11 cellular contexts compared by ENCODE assay signal in the genomic region with DNA sequence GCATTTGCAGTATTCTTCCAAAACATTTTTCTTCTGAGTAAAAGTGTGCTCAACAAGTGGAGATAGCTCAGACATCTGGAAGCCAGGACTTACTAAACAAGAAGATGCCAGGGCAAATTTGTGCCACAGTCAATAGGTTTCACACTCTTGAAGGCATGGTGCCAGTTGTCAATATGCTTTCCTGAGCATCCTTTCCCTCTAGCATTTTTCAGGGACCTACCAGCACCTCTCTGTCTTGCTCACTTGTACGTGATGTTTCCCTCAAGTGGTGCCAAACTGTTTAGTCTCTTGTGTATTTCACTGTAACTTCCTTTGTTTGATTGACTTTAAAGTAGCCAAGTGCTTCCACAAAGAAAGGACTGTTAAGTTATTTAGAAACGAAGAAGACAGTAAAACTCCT.
DNase-seq lines count a peak whose midpoint lies in the region; ATAC-seq, FAIRE-seq and TF ChIP-seq lines count a peak whose summit lies in the region.
"Had no signal": no experiment of that assay in that cellular context is flagged by ENCODE, and none has a peak within 500 bp of the region (broad histone marks: within the 10 kb centered on the region; RNA-seq: fewer than 3 reads in every experiment).

No MANE protein-coding gene starts in this region.

- H3K4me3 ChIP-seq in heart left ventricle (no peak overlapping the region), endothelial cell of umbilical vein (replicated peaks in 1 of 3; ENCODE audit: insufficient read depth in 1 of 3, low read depth in 1 of 3, low read length in 3 of 3) (peak overlapping the region in 2 of 3 experiments; percentile 16 to 38)

- H3K36me3 Mint-ChIP-seq in T-helper 17 cell (ENCODE audit: low read depth), result peaks cover 2% of the 10 kb centered on the region

- H3K79me2 ChIP-seq in endothelial cell of umbilical vein (ENCODE audit: control insufficient read depth, insufficient read depth, low read length), result peaks cover 94% of the 10 kb centered on the region

- no peak for TF ChIP-seq POLR2A in heart left ventricle (IDR thresholded peaks at IDR 0.05)
- TF ChIP-seq POLR2A in endothelial cell of umbilical vein (IDR thresholded peaks at IDR 0.05; ENCODE audit: low read depth, low read length), result no peak

- H3K4me1 Mint-ChIP-seq in T-helper 17 cell, result peaks cover 66% of the 10 kb centered on the region
- peaks cover 71% of the 10 kb centered on the region for H3K4me1 Mint-ChIP-seq in stimulated activated naive CD8-positive, alpha-beta T cell treated with anti-CD3 and anti-CD28 coated beads, Interleukin-15, amount 100 ng/mL, for 72 hours

- H3K27ac ChIP-seq in heart left ventricle (peak overlapping the region in 10 of 12 donors; percentile 3 to 54 (median 26)), endothelial cell of umbilical vein (ENCODE audit: insufficient read depth, low read depth, low read length) (peak overlapping the region; percentile 80)

- H3K9ac ChIP-seq in endothelial cell of umbilical vein (replicated peaks; ENCODE audit: extremely low read depth, insufficient read depth, low read length), result peak overlapping the region; percentile 56

- POLR2A ChIA-PET in endothelial cell of umbilical vein (lab: Charles Lee), result no interaction called here

- H3K27me3 ChIP-seq in heart left ventricle (no peaks in the 10 kb centered on the region), endothelial cell of umbilical vein (ENCODE audit: control insufficient read depth in 2 of 2, insufficient read depth in 2 of 2, low read length in 2 of 2) (no peaks in the 10 kb centered on the region)

- no peak overlapping the region for H2AFZ ChIP-seq in endothelial cell of umbilical vein (ENCODE audit: low read depth, low read length)

- H4K20me1 ChIP-seq in endothelial cell of umbilical vein (replicated peaks; ENCODE audit: control insufficient read depth, extremely low read depth, insufficient read depth, low read length), result no peaks in the 10 kb centered on the region

- CTCF ChIA-PET in endothelial cell of umbilical vein (lab: Charles Lee), result interaction anchor here (1.3 to 2.3 kb wide), 3 partner anchors 13 to 106 kb away, joined by 3 to 9 read pairs (median 5); no protein-coding TSS in a partner anchor

- H3K4me2 ChIP-seq in endothelial cell of umbilical vein (ENCODE audit: insufficient read depth, low read length), result peak overlapping the region; percentile 81

- H3K9me3 ChIP-seq in heart left ventricle, result no peaks in the 10 kb centered on the region
- no peaks in the 10 kb centered on the region for H3K9me3 ChIP-seq in T-helper 17 cell (ENCODE audit: control insufficient read depth, low read length, poor library complexity, severe bottlenecking)
- H3K9me3 ChIP-seq in endothelial cell of umbilical vein (replicated peaks; ENCODE audit: control insufficient read depth, insufficient read depth, low read length), result no peaks in the 10 kb centered on the region

- no peak for FAIRE-seq in endothelial cell of umbilical vein (lab: Jason Lieb, UNC)

- H3K9me1 ChIP-seq in endothelial cell of umbilical vein (replicated peaks; ENCODE audit: control insufficient read depth, extremely low read depth, insufficient read depth, low read length), result no peaks in the 10 kb centered on the region

- H3K4me1 ChIP-seq in heart left ventricle, result peaks cover 9 to 92% (median 32%) of the 10 kb centered on the region in 12 donors
- H3K4me1 ChIP-seq in endothelial cell of umbilical vein (ENCODE audit: control insufficient read depth, extremely low read depth, insufficient read depth, low read length), result peaks cover 87% of the 10 kb centered on the region

- dilution Hi-C loops in endothelial cell of umbilical vein (cut with MboI; ENCODE audit: extremely low pct_ligation_motif_present, low sequenced_read_pairs), result loop anchor here (25.0 kb wide), 1 partner anchor 197 kb away; a partner anchor contains a TSS

- peak overlapping the region; percentile 41 for H3K4me3 Mint-ChIP-seq in T-helper 17 cell
- H3K4me3 Mint-ChIP-seq in stimulated activated naive CD8-positive, alpha-beta T cell treated with anti-CD3 and anti-CD28 coated beads, Interleukin-15, amount 100 ng/mL, for 72 hours, result peak overlapping the region; percentile 75 to 87

- no peak for ATAC-seq in heart left ventricle
- ATAC-seq in T-helper 17 cell, result no peak
- ATAC-seq in stimulated activated naive CD8-positive, alpha-beta T cell treated with anti-CD3 and anti-CD28 coated beads, Interleukin-15, amount 100 ng/mL, for 72 hours, result no peak
- ATAC-seq in HG03045 (IDR thresholded peaks at IDR 0.05; ENCODE audit: unreplicated experiment), result no peak

- no peaks in the 10 kb centered on the region for H3K9me3 Mint-ChIP-seq in stimulated activated naive CD8-positive, alpha-beta T cell treated with anti-CD3 and anti-CD28 coated beads, Interleukin-15, amount 100 ng/mL, for 72 hours

- DNase-seq in heart left ventricle (no peak), cardiac septum (ENCODE audit: low spot score) (no peak), T-helper 17 cell (no peak), endothelial cell of umbilical vein (ENCODE audit: low read depth, low spot score) (peak; percentile 79), NCI-H2029 (lab: John Stamatoyannopoulos, UW) (no peak)
- no peak for DNase-seq in stimulated activated naive CD8-positive, alpha-beta T cell treated with anti-CD3 and anti-CD28 coated beads, Interleukin-15, amount 100 ng/mL, for 72 hours
- no peak for DNase-seq in activated CD4-positive, CD25-positive, alpha-beta regulatory T cell treated with anti-CD3 and anti-CD28 coated beads, Interleukin-2, amount 50 U/mL, for 72 hours
- DNase-seq: central memory CD4-positive, alpha-beta T cell; mesendoderm; SHP77 treated with DMSO at 0.1 percent for 48 hours had no signal

- H3K27ac Mint-ChIP-seq in T-helper 17 cell, result peak overlapping the region; percentile 98
- peak overlapping the region; percentile 6 to 63 for H3K27ac Mint-ChIP-seq in stimulated activated naive CD8-positive, alpha-beta T cell treated with anti-CD3 and anti-CD28 coated beads, Interleukin-15, amount 100 ng/mL, for 72 hours

- no peaks in the 10 kb centered on the region for H3K27me3 Mint-ChIP-seq in T-helper 17 cell
- no peaks in the 10 kb centered on the region for H3K27me3 Mint-ChIP-seq in stimulated activated naive CD8-positive, alpha-beta T cell treated with anti-CD3 and anti-CD28 coated beads, Interleukin-15, amount 100 ng/mL, for 72 hours

- H3K36me3 ChIP-seq in heart left ventricle, result no peaks in the 10 kb centered on the region
- H3K36me3 ChIP-seq in endothelial cell of umbilical vein (ENCODE audit: control insufficient read depth in 2 of 2, extremely low read depth in 1 of 2, insufficient read depth in 2 of 2, low read length in 2 of 2), result peaks cover 5 to 6% of the 10 kb centered on the region in 2 experiments

- no peak for TF ChIP-seq CTCF in heart left ventricle (IDR thresholded peaks at IDR 0.05)
- no peak for TF ChIP-seq CTCF in endothelial cell of umbilical vein (IDR thresholded peaks at IDR 0.05; ENCODE audit: extremely low read depth in 1 of 2, insufficient read depth in 1 of 2, low read depth in 1 of 2, low read length in 2 of 2)

- WGBS in heart left ventricle, 4 donors, result 12 to 19% (median 14%) methylated on average over 2 of the region's 2 CpGs

- intact Hi-C loops in heart left ventricle (cut with DNase I) (loop anchor here in 3 of 10 donors (10.0 kb wide), 1 partner anchor 105 kb away; no protein-coding TSS in a partner anchor), cardiac septum (cut with DNase I) (no loop called here), endothelial cell of umbilical vein (cut with micrococcal nuclease) (loop anchor here (5.0 to 10.0 kb wide), 4 partner anchors 162 to 918 kb away; a partner anchor contains a TSS)

- BruUV-seq in endothelial cell of umbilical vein (replicated peaks; lab: Mats Ljungman, UMichigan), result no TSS peak

TF ChIP-seq in endothelial cell of umbilical vein, 7 proteins besides CTCF, POLR2A, EP300 and RAD21:
- TF ChIP-seq POLR2AphosphoS5 (IDR thresholded peaks at IDR 0.05; ENCODE audit: insufficient read depth, low read depth, low read length) (peak; percentile 17), FOS (IDR thresholded peaks at IDR 0.05; ENCODE audit: borderline replicate concordance, insufficient read depth, low read length) (no peak), MYC (IDR thresholded peaks at IDR 0.05; ENCODE audit: low read depth, low read length) (no peak)
- TF ChIP-seq, protein P1, sequence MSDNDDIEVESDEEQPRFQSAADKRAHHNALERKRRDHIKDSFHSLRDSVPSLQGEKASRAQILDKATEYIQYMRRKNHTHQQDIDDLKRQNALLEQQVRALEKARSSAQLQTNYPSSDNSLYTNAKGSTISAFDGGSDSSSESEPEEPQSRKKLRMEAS (IDR thresholded peaks at IDR 0.05; ENCODE audit: insufficient read depth, insufficient read length), result no peak

Comparison
In these comparisons a context has a peak if more than half of its experiments do, and no peak if none do; other contexts are left out.
1. H3K4me3 ChIP-seq: peak in endothelial cell of umbilical vein (2 of 3); none in heart left ventricle (0 of 12).